8 cellular contexts compared by ENCODE assay signal in genomic region chr19:18660051-18660910, GRCh38. TPM values are rescaled to one million over a fixed set of nuclear protein-coding genes. Genes with fewer than 3 reads are reported as not detected.
DNase-seq lines count a peak whose midpoint lies in the region; ATAC-seq and TF ChIP-seq lines count a peak whose summit lies in the region.
"Had no signal": no experiment of that assay in that cellular context is flagged by ENCODE, and none has a peak within 500 bp of the region (broad histone marks: within the 10 kb centered on the region; RNA-seq: fewer than 3 reads in every experiment).

No MANE protein-coding gene starts in this region.

- H3K36me3 Mint-ChIP-seq in Calu3 (ENCODE audit: insufficient read depth, unreplicated experiment) = peaks cover 10% of the 10 kb centered on the region

- H3K27ac Mint-ChIP-seq in Calu3 (ENCODE audit: unreplicated experiment) = peak overlapping the region; percentile 81

- DNase-seq in Calu3 = peak; percentile 60
- DNase-seq in body of pancreas = peak in 3 of 4 donors; percentile 27 to 49 (median 41)
- DNase-seq in activated CD8-positive, alpha-beta memory T cell treated with anti-CD3 and anti-CD28 coated beads for 24 hours = no peak
- no peak for DNase-seq in NCI-H2196 treated with DMSO at 0.1 percent for 48 hours (lab: John Stamatoyannopoulos, UW; ENCODE audit: unreplicated experiment)
- no peak for DNase-seq in DMS53 treated with DMSO at 0.1 percent for 48 hours (lab: John Stamatoyannopoulos, UW; ENCODE audit: unreplicated experiment)
- DNase-seq: stimulated activated naive CD8-positive, alpha-beta T cell treated with anti-CD3 and anti-CD28 coated beads, Interleukin-15, amount 100 ng/mL, for 72 hours had no signal

- H3K4me3 ChIP-seq in body of pancreas = no peak overlapping the region
- H3K4me3 ChIP-seq in mucosa of rectum (ENCODE audit: low read length in 2 of 2) = no peak overlapping the region

- no peaks in the 10 kb centered on the region for H3K27me3 ChIP-seq in body of pancreas
- no peaks in the 10 kb centered on the region for H3K27me3 ChIP-seq in mucosa of rectum (ENCODE audit: control insufficient read depth in 2 of 2, insufficient read depth in 2 of 2, low read length in 2 of 2)

- H3K4me1 ChIP-seq in body of pancreas = no peaks in the 10 kb centered on the region
- peaks cover 0 to 5% of the 10 kb centered on the region in 2 donors for H3K4me1 ChIP-seq in mucosa of rectum (ENCODE audit: control insufficient read depth in 2 of 2, insufficient read depth in 2 of 2, low read length in 2 of 2)

- no peak for TF ChIP-seq POLR2A in body of pancreas (IDR thresholded peaks at IDR 0.05)

- no TSS peak for BruUV-seq in Calu3 (replicated peaks; lab: Mats Ljungman, UMichigan)

- H3K27ac ChIP-seq in body of pancreas (peak overlapping the region in 3 of 4 donors; percentile 39 to 73 (median 55)), mucosa of rectum (ENCODE audit: low read depth in 2 of 2, low read length in 2 of 2) (peak overlapping the region; percentile 48 to 53)

- H3K9me3 ChIP-seq in body of pancreas = no peaks in the 10 kb centered on the region
- H3K9me3 ChIP-seq in mucosa of rectum (ENCODE audit: control insufficient read depth in 2 of 2, low read length in 2 of 2) = no peaks in the 10 kb centered on the region

- CTCF ChIA-PET in Calu3 (lab: Charles Lee) = interaction anchor here (0.5 kb wide), 1 partner anchor 141 kb away, joined by 4 read pairs; no protein-coding TSS in a partner anchor

- TF ChIP-seq CTCF in Calu3 (IDR thresholded peaks at IDR 0.05; ENCODE audit: unreplicated experiment) (no peak), body of pancreas (IDR thresholded peaks at IDR 0.05) (no peak)

- peaks cover 0 to 1% of the 10 kb centered on the region in 2 donors for H3K36me3 ChIP-seq in body of pancreas (replicated peaks in 1 of 2; ENCODE audit: insufficient read depth in 1 of 2, low read depth in 2 of 2)
- no peaks in the 10 kb centered on the region for H3K36me3 ChIP-seq in mucosa of rectum (ENCODE audit: control insufficient read depth in 2 of 2, insufficient read depth in 2 of 2, low read length in 2 of 2)

- H3K9me3 Mint-ChIP-seq in Calu3 (ENCODE audit: low read depth, unreplicated experiment) = no peaks in the 10 kb centered on the region
- H3K9me3 Mint-ChIP-seq: stimulated activated naive CD8-positive, alpha-beta T cell treated with anti-CD3 and anti-CD28 coated beads, Interleukin-15, amount 100 ng/mL, for 72 hours had no signal

- ATAC-seq in body of pancreas = peak; percentile 51
- ATAC-seq: stimulated activated naive CD8-positive, alpha-beta T cell treated with anti-CD3 and anti-CD28 coated beads, Interleukin-15, amount 100 ng/mL, for 72 hours had no signal

- intact Hi-C loops in Calu3 (cut with micrococcal nuclease; ENCODE audit: unreplicated experiment) = no loop called here
- intact Hi-C loops in body of pancreas (cut with DNase I) = no loop called here

- peak overlapping the region; percentile 51 for H3K4me3 Mint-ChIP-seq in Calu3 (ENCODE audit: low read depth, unreplicated experiment)
- H3K4me3 Mint-ChIP-seq: stimulated activated naive CD8-positive, alpha-beta T cell treated with anti-CD3 and anti-CD28 coated beads, Interleukin-15, amount 100 ng/mL, for 72 hours had no signal

- H3K4me1 Mint-ChIP-seq in Calu3 (ENCODE audit: low read depth, unreplicated experiment) = peaks cover 26% of the 10 kb centered on the region

- peaks cover 32% of the 10 kb centered on the region for H3K27me3 Mint-ChIP-seq in Calu3 (ENCODE audit: unreplicated experiment)
- H3K27me3 Mint-ChIP-seq: stimulated activated naive CD8-positive, alpha-beta T cell treated with anti-CD3 and anti-CD28 coated beads, Interleukin-15, amount 100 ng/mL, for 72 hours had no signal

- H3K9ac ChIP-seq in mucosa of rectum (ENCODE audit: low read depth in 1 of 2, low read length in 2 of 2) = peak overlapping the region in 1 of 2 donors; percentile 7

- WGBS in body of pancreas, 2 donors = 84 to 86% methylated on average over 20 to 32 of the region's 37 CpGs

RNA-seq across cellular contexts. Expression of gene CRTC1, which starts 23.2 kb away (rescaled TPM):
- total RNA-seq in Calu3 (2022) (8.5 and 9.4 TPM in 2 replicates), body of pancreas (1 to 10 TPM; 4.9 to 6.5 TPM)

RNA-seq across cellular contexts. Expression of gene KLHL26, which starts 23.5 kb away (rescaled TPM):
- total RNA-seq in Calu3 (2022) = 7.2 and 7.5 TPM in 2 replicates
- 1 to 10 TPM; 3.6 to 8.9 TPM for total RNA-seq in body of pancreas

RNA-seq across cellular contexts. Expression of gene TMEM59L, which starts 47.6 kb away (rescaled TPM):
- total RNA-seq in Calu3 (2022) = 0.71 TPM in 1 of 2 replicates, not detected in the other
- total RNA-seq in body of pancreas = 1 to 10 TPM in 1 of 2 donors, under 1 TPM in 1; 0.66 to 2.1 TPM
- total RNA-seq: T-helper 2 cell treated with Interferon-gamma antibody and Interleukin-4, amounts not matched to agents 100 ng/mL and 5 ng/mL, for 36 hours had no signal

RNA-seq across cellular contexts. Expression of gene CRLF1, which starts 53.7 kb away (rescaled TPM):
- total RNA-seq in Calu3 (2022) (1.1 TPM in 1 of 2 replicates, not detected in the other), body of pancreas (10 to 100 TPM; 23.3 to 40.2 TPM)
- total RNA-seq: T-helper 2 cell treated with Interferon-gamma antibody and Interleukin-4, amounts not matched to agents 100 ng/mL and 5 ng/mL, for 36 hours had no signal

Comparison
In these comparisons a context has a peak if more than half of its experiments do, and no peak if none do; other contexts are left out.
1. DNase-seq: peak in Calu3 (single experiment) and body of pancreas (3 of 4); none in activated CD8-positive, alpha-beta memory T cell treated with anti-CD3 and anti-CD28 coated beads for 24 hours (single experiment), NCI-H2196 treated with DMSO at 0.1 percent for 48 hours (single experiment) and DMS53 treated with DMSO at 0.1 percent for 48 hours (single experiment).